16 cellular contexts compared by ENCODE assay signal in genomic region chr5:998276-998974, GRCh38. TPM values are rescaled to one million over a fixed set of nuclear protein-coding genes. Genes with fewer than 3 reads are reported as not detected.
A peak's percentile ranks its signal among the peaks of the same experiment; 100 is the strongest.
DNase-seq lines count a peak whose midpoint lies in the region; ATAC-seq and TF ChIP-seq lines count a peak whose summit lies in the region.
"Had no signal": no experiment of that assay in that cellular context is flagged by ENCODE, and none has a peak within 500 bp of the region (broad histone marks: within the 10 kb centered on the region; RNA-seq: fewer than 3 reads in every experiment).

No MANE protein-coding gene starts in this region.

- H3K9me3 ChIP-seq in RWPE2 (ENCODE audit: severe bottlenecking) (no peaks in the 10 kb centered on the region), transverse colon (no peaks in the 10 kb centered on the region)
- H3K9me3 ChIP-seq: prostate gland had no signal

- H3K4me1 Mint-ChIP-seq in nephron: peaks cover 45% of the 10 kb centered on the region

- H3K27me3 Mint-ChIP-seq in nephron (ENCODE audit: low read depth): peaks cover 14% of the 10 kb centered on the region

- no peak for TF ChIP-seq POLR2A in transverse colon (IDR thresholded peaks at IDR 0.05)

- H3K4me1 ChIP-seq in RWPE2 (ENCODE audit: insufficient read depth, poor library complexity, severe bottlenecking) (peaks cover 4% of the 10 kb centered on the region), transverse colon (peaks cover 0 to 7% (median 3%) of the 10 kb centered on the region in 4 donors)
- H3K4me1 ChIP-seq: prostate gland had no signal

- intact Hi-C loops in left cardiac atrium (cut with DNase I) (loop anchor here in 1 of 2 donors (10.0 kb wide), 1 partner anchor 74 kb away; no protein-coding TSS in a partner anchor), transverse colon (cut with DNase I; ENCODE audit: low total_unique reads) (no loop called here)

- H3K27me3 ChIP-seq in RWPE2 (ENCODE audit: insufficient read depth, poor library complexity, severe bottlenecking) (peaks cover 51% of the 10 kb centered on the region), transverse colon (no peaks in the 10 kb centered on the region)

- no peak for ATAC-seq in RWPE2 (ENCODE audit: low read depth)
- ATAC-seq in left cardiac atrium: no peak

- H3K9me3 Mint-ChIP-seq in nephron: no peaks in the 10 kb centered on the region
- H3K9me3 Mint-ChIP-seq: IgD-negative memory B cell; stimulated activated naive CD8-positive, alpha-beta T cell treated with anti-CD3 and anti-CD28 coated beads, Interleukin-15, Interleukin-2, amounts not matched to agents 100 ng/mL and 50 ng/mL, for 24 hours had no signal

- H3K27ac ChIP-seq in RWPE2 (ENCODE audit: poor library complexity, severe bottlenecking) (no peak overlapping the region), transverse colon (peak overlapping the region; percentile 10 to 56 (median 49))
- H3K27ac ChIP-seq: prostate gland, RWPE1 had no signal

- no peaks in the 10 kb centered on the region for H3K36me3 Mint-ChIP-seq in nephron (ENCODE audit: low read depth)

- TF ChIP-seq EP300 in transverse colon (IDR thresholded peaks at IDR 0.05; ENCODE audit: low read depth): no peak

- H3K36me3 ChIP-seq in RWPE2 (ENCODE audit: low read depth) (no peaks in the 10 kb centered on the region), transverse colon (no peaks in the 10 kb centered on the region)
- H3K36me3 ChIP-seq: prostate gland had no signal

- DNase-seq in RWPE2 (ENCODE audit: low spot score) (peak; percentile 47), left cardiac atrium (peak; percentile 29), transverse colon (no peak), hypothalamus (lab: John Stamatoyannopoulos, UW) (no peak), SIG-M5 treated with dmso at 0.1 percent for 504 hours (lab: John Stamatoyannopoulos, UW; ENCODE audit: unreplicated experiment) (no peak), NCI-H2227 treated with DMSO at 0.1 percent for 48 hours (lab: John Stamatoyannopoulos, UW) (no peak)
- DNase-seq: amygdala; hippocampal formation; NCI-H187 treated with DMSO at 0.1 percent for 48 hours; NK-92 treated with Interleukin-12 subunit alpha and Interleukin-12 subunit beta, amount 100 ng/mL, for 24 hours had no signal

- H3K27ac Mint-ChIP-seq in nephron: peak overlapping the region in 2 of 3 experiments; percentile 54 to 75
- H3K27ac Mint-ChIP-seq: IgD-negative memory B cell; stimulated activated naive CD8-positive, alpha-beta T cell treated with anti-CD3 and anti-CD28 coated beads, Interleukin-15, Interleukin-2, amounts not matched to agents 100 ng/mL and 50 ng/mL, for 24 hours had no signal

- no peak for TF ChIP-seq CTCF in RWPE2 (IDR thresholded peaks at IDR 0.05; ENCODE audit: poor library complexity, severe bottlenecking)
- TF ChIP-seq CTCF in nephron (IDR thresholded peaks at IDR 0.05; ENCODE audit: unreplicated experiment in 3 of 3): no peak
- no peak for TF ChIP-seq CTCF in transverse colon (IDR thresholded peaks at IDR 0.05)

- WGBS in transverse colon (ENCODE audit: low coverage in 1 of 2), 2 donors: 67 to 75% methylated on average over 8 to 10 of the region's 11 CpGs

- H3K4me3 ChIP-seq in RWPE2 (ENCODE audit: severe bottlenecking) (no peak overlapping the region), transverse colon (no peak overlapping the region)
- H3K4me3 ChIP-seq: prostate gland had no signal

- in situ Hi-C loops in transverse colon (cut with MboI; ENCODE audit: low pct_ligation_motif_present in 1 of 4, low pct_unique_long_range_greater_than_20kb in 1 of 4, low sequenced_read_pairs in 3 of 4): no loop called here

- H3K4me3 Mint-ChIP-seq in nephron: peak overlapping the region in 1 of 3 experiments; percentile 35
- H3K4me3 Mint-ChIP-seq: IgD-negative memory B cell; stimulated activated naive CD8-positive, alpha-beta T cell treated with anti-CD3 and anti-CD28 coated beads, Interleukin-15, Interleukin-2, amounts not matched to agents 100 ng/mL and 50 ng/mL, for 24 hours had no signal

RNA-seq across cellular contexts. Expression of gene NKD2, which starts 10.2 kb away (rescaled TPM):
- 10 to 100 TPM in 1 of 2 donors, 1 to 10 TPM in 1; 4.4 to 10.4 TPM for total RNA-seq in left cardiac atrium
- under 1 TPM in 2 of 4 donors, not detected in 2; 0.41 to 0.80 TPM for total RNA-seq in transverse colon
- total RNA-seq: chondrocyte had no signal

Comparison
In these comparisons a context has a peak if more than half of its experiments do, and no peak if none do; other contexts are left out.
1. DNase-seq: peak in RWPE2 (single experiment) and left cardiac atrium (single experiment); none in transverse colon (single experiment), hypothalamus (0 of 51), SIG-M5 treated with dmso at 0.1 percent for 504 hours (single experiment) and NCI-H2227 treated with DMSO at 0.1 percent for 48 hours (single experiment).